In genomic region chr1:212775241-212775640, GRCh38 we compare ENCODE assay signal across 2 cellular contexts.
TF ChIP-seq lines count a peak whose summit lies in the region.

No MANE protein-coding gene starts in this region.

TF ChIP-seq in HepG2, 621 proteins besides CTCF, POLR2A, EP300 and RAD21:
- TF ChIP-seq ATF7 (IDR thresholded peaks at IDR 0.05) (0 out of 2 replicates have a peak, but pooled peaks have one; percentile 12), ATF7 (CRISPR knock-in tag; IDR thresholded peaks at IDR 0.05) (no peak), SNAPC5 (CRISPR knock-in tag; IDR thresholded peaks at IDR 0.05; ENCODE audit: borderline replicate concordance) (no peak), RFX3 (CRISPR knock-in tag; IDR thresholded peaks at IDR 0.05) (no peak), MAFF (IDR thresholded peaks at IDR 0.05; ENCODE audit: low read depth, low read length) (0 out of 2 replicates have a peak, but pooled peaks have one; percentile 34), ZNF512 (CRISPR knock-in tag; IDR thresholded peaks at IDR 0.05) (no peak), PBX2 (CRISPR knock-in tag; IDR thresholded peaks at IDR 0.05) (no peak), ZNF672 (CRISPR knock-in tag; IDR thresholded peaks at IDR 0.05) (no peak), MAFK (conservative IDR thresholded peaks at IDR 0.05 in 1 of 2, IDR thresholded peaks at IDR 0.05 in 1 of 2; ENCODE audit: low read length in 2 of 2) (peak; percentile 42 to 64; a peak in 3 of 4 replicates), KLF12 (CRISPR knock-in tag; IDR thresholded peaks at IDR 0.05; ENCODE audit: borderline replicate concordance) (no peak)
TF ChIP-seq in HepG2: peak in this region for 3.

TF ChIP-seq in IMR-90, 13 proteins besides CTCF, POLR2A, EP300 and RAD21:
- TF ChIP-seq MAFK (IDR thresholded peaks at IDR 0.05; ENCODE audit: low read depth, low read length), result peak; percentile 57
- TF ChIP-seq FOS (IDR thresholded peaks at IDR 0.05; ENCODE audit: low read depth, low read length), result no peak
TF ChIP-seq in IMR-90: peak in this region for 1.
